Comparison of ENCODE assay signal across 8 cellular contexts in the genomic region with DNA sequence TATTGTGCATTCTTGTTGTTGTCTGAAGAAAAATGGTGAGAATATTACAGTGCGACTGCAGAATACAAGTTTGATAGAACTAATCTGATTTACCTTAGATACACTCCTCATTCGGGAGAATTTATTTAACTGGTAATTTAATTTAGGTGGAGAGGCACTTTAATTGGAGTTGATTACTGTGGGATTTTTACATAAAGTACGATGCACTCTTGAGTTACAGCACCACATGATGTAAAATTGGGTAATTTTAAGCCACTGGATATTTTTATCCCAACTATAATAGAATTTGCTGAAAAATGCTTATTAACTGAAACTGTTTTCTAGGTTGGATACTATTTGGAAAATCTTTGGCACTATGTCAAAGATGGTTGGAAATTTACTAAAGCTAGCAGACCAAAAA. TPM values are rescaled to one million over a fixed set of nuclear protein-coding genes. Genes with fewer than 3 reads are reported as not detected.
"Had no signal": no experiment of that assay in that cellular context is flagged by ENCODE, and none has a peak within 500 bp of the region (broad histone marks: within the 10 kb centered on the region; RNA-seq: fewer than 3 reads in every experiment).

No MANE protein-coding gene starts in this region.

- DNase-seq: IMR-90, KBM-7 had no signal

- ATAC-seq: HepG2, K562 had no signal

- H3K4me3 ChIP-seq: K562 had no signal

- FAIRE-seq: HepG2, HTR-8/SVneo had no signal

- H3K27ac ChIP-seq: HL-60 had no signal

RNA-seq across cellular contexts. Expression of a gene that starts 35.4 kb away (rescaled TPM):
- total RNA-seq: HT-29, HT1080, IMR-90 had no signal
- polyA plus RNA-seq: IMR-90, K562 had no signal
